Comparison of ENCODE assay signal across 8 cellular contexts in genomic region chr12:53295070-53295890, GRCh38. TPM values are rescaled to one million over a fixed set of nuclear protein-coding genes. Genes with fewer than 3 reads are reported as not detected.
DNase-seq lines count a peak whose midpoint lies in the region; ATAC-seq and TF ChIP-seq lines count a peak whose summit lies in the region.

Gene PFDN5 (plus strand): TSS chr12:53295542. CDS start chr12:53295568, 26 bp downstream.

- H3K4me1 Mint-ChIP-seq in T-helper 2 cell treated with Interferon-gamma antibody and Interleukin-4, amounts not matched to agents 5 μg/mL and 100 μg/mL, for 36 hours (ENCODE audit: low read depth) = peaks cover 28% of the 10 kb centered on the region

- H3K4me3 Mint-ChIP-seq in T-helper 2 cell treated with Interferon-gamma antibody and Interleukin-4, amounts not matched to agents 5 μg/mL and 100 μg/mL, for 36 hours = peak within 1 kb of the TSS; percentile 97

- 1% methylated on average over 42 of the region's 42 CpGs for WGBS in aorta, 2 donors

- DNase-seq in NCI-H187 (lab: John Stamatoyannopoulos, UW) (peak; percentile 66 to 77), ascending aorta (ENCODE audit: low spot score in 2 of 2) (peak; percentile 49 to 94), hepatic stellate cell (ENCODE audit: low spot score) (peak; percentile 89), aorta (peak; percentile 95)
- peak; percentile 89 for DNase-seq in T-helper 2 cell treated with Interferon-gamma antibody and Interleukin-4, amounts not matched to agents 5 μg/mL and 100 μg/mL, for 36 hours (ENCODE audit: low spot score)

- H3K36me3 Mint-ChIP-seq in T-helper 2 cell treated with Interferon-gamma antibody and Interleukin-4, amounts not matched to agents 5 μg/mL and 100 μg/mL, for 36 hours (ENCODE audit: low read depth) = peaks cover 57% of the 10 kb centered on the region

- H3K27me3 ChIP-seq in ascending aorta (no peaks in the 10 kb centered on the region), rectal smooth muscle tissue (ENCODE audit: control insufficient read depth, insufficient read depth, low read length) (no peaks in the 10 kb centered on the region), aorta (ENCODE audit: control insufficient read depth in 1 of 2, insufficient read depth in 2 of 2, low read length in 1 of 2) (no peaks in the 10 kb centered on the region)

- no peak for TF ChIP-seq CTCF in ascending aorta (IDR thresholded peaks at IDR 0.05)

- H3K9me3 ChIP-seq in ascending aorta = no peaks in the 10 kb centered on the region
- H3K9me3 ChIP-seq in aorta (ENCODE audit: control insufficient read depth, low read length) = no peaks in the 10 kb centered on the region

- peak within 1 kb of the TSS; percentile 89 for H3K27ac Mint-ChIP-seq in T-helper 2 cell treated with Interferon-gamma antibody and Interleukin-4, amounts not matched to agents 5 μg/mL and 100 μg/mL, for 36 hours

- H3K36me3 ChIP-seq in ascending aorta (peaks cover 0 to 14% of the 10 kb centered on the region in 2 donors), rectal smooth muscle tissue (ENCODE audit: control insufficient read depth, insufficient read depth, low read length) (peaks cover 4% of the 10 kb centered on the region), aorta (ENCODE audit: control insufficient read depth in 1 of 2, insufficient read depth in 2 of 2, low read length in 1 of 2) (no peaks in the 10 kb centered on the region)

- H3K9me3 Mint-ChIP-seq in T-helper 2 cell treated with Interferon-gamma antibody and Interleukin-4, amounts not matched to agents 5 μg/mL and 100 μg/mL, for 36 hours = no peaks in the 10 kb centered on the region

- ATAC-seq in GM18498 (IDR thresholded peaks at IDR 0.05; ENCODE audit: unreplicated experiment) (peak; percentile 85), HG02938 (IDR thresholded peaks at IDR 0.05; ENCODE audit: unreplicated experiment) (peak; percentile 73), aorta (ENCODE audit: low FRiP score) (peak; percentile 94)

- intact Hi-C loops in ascending aorta (cut with DNase I) = loop anchor here (1.0 to 5.0 kb wide), 3 partner anchors 26 to 76 kb away; partner anchors contain the start of genes AAAS and RARG
- intact Hi-C loops in aorta (cut with DNase I) = loop anchor here in 1 of 2 donors (10.0 kb wide), 1 partner anchor 230 kb away; no protein-coding TSS in a partner anchor

- peaks cover 10 to 20% of the 10 kb centered on the region in 2 donors for H3K4me1 ChIP-seq in ascending aorta
- peaks cover 13% of the 10 kb centered on the region for H3K4me1 ChIP-seq in rectal smooth muscle tissue (ENCODE audit: control insufficient read depth, insufficient read depth, low read length)
- H3K4me1 ChIP-seq in aorta (ENCODE audit: control insufficient read depth in 1 of 2, insufficient read depth in 2 of 2, low read length in 2 of 2) = no peaks in the 10 kb centered on the region

- H3K4me3 ChIP-seq in ascending aorta = peak within 1 kb of the TSS; percentile 56 to 90
- H3K4me3 ChIP-seq in rectal smooth muscle tissue (ENCODE audit: low read length) = peak within 1 kb of the TSS; percentile 99
- H3K4me3 ChIP-seq in aorta (ENCODE audit: low read length in 2 of 2) = peak within 1 kb of the TSS; percentile 62 to 91

- H3K27ac ChIP-seq in ascending aorta (peak within 1 kb of the TSS; percentile 85 to 92), rectal smooth muscle tissue (ENCODE audit: low read depth, low read length) (peak within 1 kb of the TSS; percentile 75), aorta (ENCODE audit: low read depth in 1 of 2, low read length in 2 of 2) (peak within 1 kb of the TSS; percentile 33 to 55)

- peak within 1 kb of the TSS; percentile 71 for H3K9ac ChIP-seq in rectal smooth muscle tissue (ENCODE audit: low read length)

- H3K27me3 Mint-ChIP-seq in T-helper 2 cell treated with Interferon-gamma antibody and Interleukin-4, amounts not matched to agents 5 μg/mL and 100 μg/mL, for 36 hours (ENCODE audit: low read depth) = no peaks in the 10 kb centered on the region

RNA-seq across cellular contexts. Expression of gene PFDN5, which starts in this region (rescaled TPM):
- total RNA-seq in ascending aorta (187 TPM), aorta (100 to 1,000 TPM; 386 to 452 TPM)
- polyA plus RNA-seq in aorta = 1,000 to 10,000 TPM; 1,642 to 3,916 TPM

Comparison
In these comparisons a context has a peak if more than half of its experiments do, and no peak if none do; other contexts are left out.
1. Peak in every context shown above with its lines: DNase-seq, ATAC-seq, H3K4me3 ChIP-seq and H3K27ac ChIP-seq.